8 cellular contexts compared by ENCODE assay signal in genomic region chr20:23889775-23890187, GRCh38. TPM values are rescaled to one million over a fixed set of nuclear protein-coding genes. Genes with fewer than 3 reads are reported as not detected.
A peak's percentile ranks its signal among the peaks of the same experiment; 100 is the strongest.
DNase-seq lines count a peak whose midpoint lies in the region; ATAC-seq and TF ChIP-seq lines count a peak whose summit lies in the region.

No MANE protein-coding gene starts in this region.

- no peaks in the 10 kb centered on the region for H3K36me3 Mint-ChIP-seq in neural progenitor cell

- no peaks in the 10 kb centered on the region for H3K79me2 ChIP-seq in neural progenitor cell (ENCODE audit: low read depth)

- H3K9me3 Mint-ChIP-seq in neural progenitor cell: no peaks in the 10 kb centered on the region

- H2AFZ ChIP-seq in neural progenitor cell (replicated peaks): peak overlapping the region; percentile 83

- TF ChIP-seq CTCF in 22Rv1 (IDR thresholded peaks at IDR 0.05) (peak; percentile 71), esophagus squamous epithelium (IDR thresholded peaks at IDR 0.05) (peak in 5 of 6 experiments; percentile 57 to 75 (median 71)), neural progenitor cell (IDR thresholded peaks at IDR 0.05) (peak; percentile 87)

- no peaks in the 10 kb centered on the region for H3K4me1 Mint-ChIP-seq in neural progenitor cell

- H3K4me2 ChIP-seq in neural progenitor cell: no peak overlapping the region

- no peaks in the 10 kb centered on the region for H3K36me3 ChIP-seq in esophagus squamous epithelium
- no peaks in the 10 kb centered on the region for H3K36me3 ChIP-seq in neural progenitor cell

- H3K9ac ChIP-seq in neural progenitor cell: no peak overlapping the region

- whole genome bisulfite sequencing in esophagus squamous epithelium, 2 donors: 0% methylated on average over 3 of the region's 8 CpGs; no CpG with 5 or more reads in 1 of the 2 donors

- H3F3A ChIP-seq in neural progenitor cell (ENCODE audit: low read depth): no peaks in the 10 kb centered on the region

- no peaks in the 10 kb centered on the region for H4K20me1 ChIP-seq in neural progenitor cell (ENCODE audit: low read depth)

- H3K27me3 ChIP-seq in esophagus squamous epithelium: peaks cover 0 to 4% (median 0%) of the 10 kb centered on the region in 4 donors
- H3K27me3 ChIP-seq in neural progenitor cell: no peaks in the 10 kb centered on the region

- H3K27me3 Mint-ChIP-seq in neural progenitor cell (ENCODE audit: insufficient read depth, low read depth): peaks cover 2% of the 10 kb centered on the region

- peak; percentile 0 for DNase-seq in NOMO-1 treated with dmso at 0.1 percent for 144 hours (lab: John Stamatoyannopoulos, UW; ENCODE audit: unreplicated experiment)
- peak; percentile 60 for DNase-seq in activated CD8-positive, alpha-beta memory T cell treated with anti-CD3 and anti-CD28 coated beads, Interleukin-2, amount 50 U/mL, for 4 hours
- DNase-seq in esophagus squamous epithelium (lab: John Stamatoyannopoulos, UW): no peak
- DNase-seq in neural progenitor cell (ENCODE audit: low spot score): peak; percentile 78
- DNase-seq in substantia nigra (lab: John Stamatoyannopoulos, UW): peak in 32 of 49 donors; percentile 8 to 68 (median 32)

- no peak overlapping the region for H3K27ac ChIP-seq in 22Rv1
- H3K27ac ChIP-seq in esophagus squamous epithelium: no peak overlapping the region
- H3K27ac ChIP-seq in neural progenitor cell: no peak overlapping the region
- no peak overlapping the region for H3K27ac ChIP-seq in substantia nigra (ENCODE audit: low read depth, low read length, poor library complexity, severe bottlenecking)

- H3K27ac Mint-ChIP-seq in neural progenitor cell: no peak overlapping the region

- no peaks in the 10 kb centered on the region for H3K4me1 ChIP-seq in esophagus squamous epithelium
- no peaks in the 10 kb centered on the region for H3K4me1 ChIP-seq in neural progenitor cell

- no peak overlapping the region for H3K4me3 Mint-ChIP-seq in neural progenitor cell

- intact Hi-C loops in esophagus squamous epithelium (cut with DNase I): no loop called here

- H3K4me3 ChIP-seq in esophagus squamous epithelium (no peak overlapping the region), neural progenitor cell (no peak overlapping the region)

- ATAC-seq in GM18502 (IDR thresholded peaks at IDR 0.05; ENCODE audit: poor library complexity, unreplicated experiment) (peak; percentile 73), HG03354 (IDR thresholded peaks at IDR 0.05; ENCODE audit: poor library complexity, severe bottlenecking, unreplicated experiment) (peak; percentile 73)

- TF ChIP-seq POLR2A in esophagus squamous epithelium (IDR thresholded peaks at IDR 0.05): no peak

- no peaks in the 10 kb centered on the region for H3K9me3 ChIP-seq in esophagus squamous epithelium
- no peaks in the 10 kb centered on the region for H3K9me3 ChIP-seq in neural progenitor cell (ENCODE audit: low read depth)

RNA-seq across cellular contexts. Expression of gene CST5, which starts 10.2 kb away (rescaled TPM):
- not detected for total RNA-seq in esophagus squamous epithelium
- not detected in 2 replicates for total RNA-seq in neural progenitor cell (ENCODE audit: low replicate concordance)
